9 cellular contexts compared by ENCODE assay signal in the genomic region with DNA sequence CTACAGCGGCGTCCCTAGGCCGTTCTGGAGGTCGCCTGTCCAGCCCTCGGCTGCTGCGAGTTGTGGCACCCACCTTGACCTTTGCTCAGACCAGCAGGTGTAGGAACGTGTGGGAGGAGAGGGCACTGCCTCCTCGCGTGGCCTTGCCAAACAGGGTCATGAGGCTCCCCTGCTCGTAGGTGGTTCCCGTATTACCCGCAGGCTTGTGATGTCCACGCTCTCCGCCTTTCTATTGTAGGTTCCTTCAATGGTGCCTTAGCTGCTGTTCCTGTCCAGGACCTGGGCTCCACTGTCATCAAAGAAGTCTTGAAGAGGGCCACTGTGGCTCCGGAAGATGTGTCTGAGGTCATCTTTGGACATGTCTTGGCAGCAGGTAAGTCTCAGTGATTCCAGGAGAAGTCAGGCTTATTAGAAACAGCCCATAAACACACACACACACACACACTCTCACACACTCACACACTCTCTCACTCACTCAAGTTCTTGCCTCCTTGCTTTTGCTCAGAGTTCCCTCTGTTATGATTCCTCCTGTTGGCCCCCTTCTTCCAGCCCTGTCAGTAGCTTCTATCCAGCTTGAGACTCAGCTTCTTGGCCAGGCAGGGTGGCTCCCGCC. TPM values are rescaled to one million over a fixed set of nuclear protein-coding genes. Genes with fewer than 3 reads are reported as not detected.
DNase-seq lines count a peak whose midpoint lies in the region; ATAC-seq and TF ChIP-seq lines count a peak whose summit lies in the region.
"Had no signal": no experiment of that assay in that cellular context is flagged by ENCODE, and none has a peak within 500 bp of the region (broad histone marks: within the 10 kb centered on the region; RNA-seq: fewer than 3 reads in every experiment).

No MANE protein-coding gene starts in this region.

- ATAC-seq in sciatic nerve (peak; percentile 11), HG03135 (IDR thresholded peaks at IDR 0.05; ENCODE audit: unreplicated experiment) (no peak)

- peak; percentile 26 for DNase-seq in stimulated activated CD4-positive, alpha-beta T cell treated with anti-CD3 and anti-CD28 coated beads, Interleukin-15, amount 100 ng/mL, for 24 hours
- DNase-seq in stimulated activated CD4-positive, alpha-beta T cell treated with anti-CD3 and anti-CD28 coated beads, Interleukin-12 subunit alpha, Interleukin-12 subunit beta, amount 100 ng/mL, for 4 hours, result no peak
- DNase-seq in HuH-7 (ENCODE audit: low spot score) (peak; percentile 27), right atrium auricular region (ENCODE audit: low spot score) (no peak), sciatic nerve (ENCODE audit: low spot score) (no peak), GM03348 (ENCODE audit: low spot score) (no peak)
- peak; percentile 49 for DNase-seq in activated naive CD4-positive, alpha-beta T cell treated with anti-CD3 and anti-CD28 coated beads, Interleukin-2, amount 10 ng/mL, durations not matched to agents 7 days and 5 days

- CTCF ChIA-PET in activated naive CD4-positive, alpha-beta T cell treated with anti-CD3 and anti-CD28 coated beads, Interleukin-2, amount 10 ng/mL, durations not matched to agents 7 days and 5 days (lab: Charles Lee), result no interaction called here

- H3K27me3 ChIP-seq in right atrium auricular region, result no peaks in the 10 kb centered on the region

- intact Hi-C loops in sciatic nerve (cut with DNase I), result no loop called here

- H3K36me3 ChIP-seq in right atrium auricular region, result no peaks in the 10 kb centered on the region

- H3K4me3 ChIP-seq in right atrium auricular region, result peak overlapping the region; percentile 81 to 97

- peak overlapping the region; percentile 93 for H3K4me3 Mint-ChIP-seq in activated naive CD4-positive, alpha-beta T cell treated with anti-CD3 and anti-CD28 coated beads, Interleukin-2, amount 10 ng/mL, durations not matched to agents 7 days and 5 days

- H3K9me3 Mint-ChIP-seq in activated naive CD4-positive, alpha-beta T cell treated with anti-CD3 and anti-CD28 coated beads, Interleukin-2, amount 10 ng/mL, durations not matched to agents 7 days and 5 days, result no peaks in the 10 kb centered on the region

- peaks cover 41% of the 10 kb centered on the region for H3K4me1 Mint-ChIP-seq in activated naive CD4-positive, alpha-beta T cell treated with anti-CD3 and anti-CD28 coated beads, Interleukin-2, amount 10 ng/mL, durations not matched to agents 7 days and 5 days

- peak overlapping the region; percentile 98 to 99 for H3K27ac ChIP-seq in right atrium auricular region

- H3K9me3 ChIP-seq in right atrium auricular region, result no peaks in the 10 kb centered on the region

- no peak for TF ChIP-seq CTCF in right atrium auricular region (IDR thresholded peaks at IDR 0.05)

- H3K4me1 ChIP-seq in right atrium auricular region, result peaks cover 0 to 18% of the 10 kb centered on the region in 2 donors

- peaks cover 3% of the 10 kb centered on the region for H3K27me3 Mint-ChIP-seq in activated naive CD4-positive, alpha-beta T cell treated with anti-CD3 and anti-CD28 coated beads, Interleukin-2, amount 10 ng/mL, durations not matched to agents 7 days and 5 days

- peak overlapping the region; percentile 98 for H3K27ac Mint-ChIP-seq in activated naive CD4-positive, alpha-beta T cell treated with anti-CD3 and anti-CD28 coated beads, Interleukin-2, amount 10 ng/mL, durations not matched to agents 7 days and 5 days

- H3K36me3 Mint-ChIP-seq in activated naive CD4-positive, alpha-beta T cell treated with anti-CD3 and anti-CD28 coated beads, Interleukin-2, amount 10 ng/mL, durations not matched to agents 7 days and 5 days, result peaks cover 59% of the 10 kb centered on the region

RNA-seq across cellular contexts. Expression of a gene that starts 0.9 kb away (rescaled TPM):
- total RNA-seq in right atrium auricular region, result 1 to 10 TPM; 1.5 to 1.6 TPM
- 55.3 TPM for total RNA-seq in sciatic nerve

RNA-seq across cellular contexts. Expression of a gene that starts 26.6 kb away (rescaled TPM):
- total RNA-seq in right atrium auricular region, result 100 to 1,000 TPM; 101 to 102 TPM
- 107 TPM for total RNA-seq in sciatic nerve

RNA-seq across cellular contexts. Expression of a gene that starts 27.5 kb away (rescaled TPM):
- 10 to 100 TPM; 62.3 to 66.0 TPM for total RNA-seq in right atrium auricular region
- total RNA-seq in sciatic nerve, result 36.5 TPM

RNA-seq across cellular contexts. Expression of a gene that starts 35.5 kb away (rescaled TPM):
- 10 to 100 TPM; 43.4 to 45.3 TPM for total RNA-seq in right atrium auricular region
- 88.0 TPM for total RNA-seq in sciatic nerve

RNA-seq across cellular contexts. Expression of a gene that starts 37.3 kb away (rescaled TPM):
- total RNA-seq in right atrium auricular region, result under 1 TPM in 1 of 2 donors, not detected in 1; 0.33 TPM
- not detected for total RNA-seq in sciatic nerve
- total RNA-seq: myocyte had no signal

Comparison
In these comparisons a context has a peak if more than half of its experiments do, and no peak if none do; other contexts are left out.
1. DNase-seq: peak in stimulated activated CD4-positive, alpha-beta T cell treated with anti-CD3 and anti-CD28 coated beads, Interleukin-15, amount 100 ng/mL, for 24 hours (single experiment), HuH-7 (single experiment) and activated naive CD4-positive, alpha-beta T cell treated with anti-CD3 and anti-CD28 coated beads, Interleukin-2, amount 10 ng/mL, durations not matched to agents 7 days and 5 days (single experiment); none in stimulated activated CD4-positive, alpha-beta T cell treated with anti-CD3 and anti-CD28 coated beads, Interleukin-12 subunit alpha, Interleukin-12 subunit beta, amount 100 ng/mL, for 4 hours (single experiment), right atrium auricular region (single experiment), sciatic nerve (single experiment) and GM03348 (single experiment).
2. RNA of a gene that starts 0.9 kb away (total RNA-seq): 55.3 TPM in sciatic nerve (single experiment); 1.5 to 1.6 TPM in right atrium auricular region; every median in the first group is over 10 times any median in the second.